Comparison of ENCODE assay signal across 1 cellular context in the genomic region with DNA sequence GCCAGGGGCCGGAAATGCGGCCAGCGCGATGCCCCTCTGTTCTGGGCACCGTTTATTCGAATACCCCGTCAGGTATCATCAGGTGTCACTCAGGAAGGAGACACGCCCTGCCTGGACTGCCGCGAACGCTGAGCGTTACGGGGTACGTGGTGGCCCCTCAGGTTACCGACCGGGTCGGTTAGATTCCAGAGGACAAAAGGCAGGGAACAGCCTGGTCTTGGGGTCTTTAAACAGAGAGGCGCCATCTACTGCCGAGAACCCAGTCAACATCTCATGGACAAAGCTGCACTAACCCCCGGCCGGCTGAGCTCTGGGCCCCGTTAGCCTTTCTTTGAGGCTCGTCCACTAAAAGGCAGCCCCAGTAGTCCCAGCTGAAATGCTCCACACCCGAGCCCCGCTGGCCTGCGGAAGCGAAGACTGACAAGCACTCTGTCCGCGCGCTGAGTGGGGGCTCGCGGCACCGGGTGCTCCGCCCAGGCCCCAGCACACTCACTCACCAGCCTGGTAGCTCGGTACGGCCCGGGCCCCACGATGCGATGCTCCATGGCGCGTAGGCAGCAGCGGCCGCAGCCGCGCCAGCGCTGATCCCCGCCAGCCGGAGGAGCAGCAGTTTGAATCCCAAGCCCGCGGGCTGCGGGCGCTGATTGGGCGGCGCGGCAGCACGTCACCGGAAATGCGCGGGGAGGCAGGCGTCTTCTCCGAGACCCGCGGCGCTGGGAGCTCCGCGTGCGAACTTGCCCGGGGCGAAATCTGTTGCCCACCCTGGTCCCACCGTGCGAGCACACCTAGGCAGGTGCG.
A peak's percentile ranks its signal among the peaks of the same experiment; 100 is the strongest.
TF ChIP-seq lines count a peak whose summit lies in the region.

A gene with protein sequence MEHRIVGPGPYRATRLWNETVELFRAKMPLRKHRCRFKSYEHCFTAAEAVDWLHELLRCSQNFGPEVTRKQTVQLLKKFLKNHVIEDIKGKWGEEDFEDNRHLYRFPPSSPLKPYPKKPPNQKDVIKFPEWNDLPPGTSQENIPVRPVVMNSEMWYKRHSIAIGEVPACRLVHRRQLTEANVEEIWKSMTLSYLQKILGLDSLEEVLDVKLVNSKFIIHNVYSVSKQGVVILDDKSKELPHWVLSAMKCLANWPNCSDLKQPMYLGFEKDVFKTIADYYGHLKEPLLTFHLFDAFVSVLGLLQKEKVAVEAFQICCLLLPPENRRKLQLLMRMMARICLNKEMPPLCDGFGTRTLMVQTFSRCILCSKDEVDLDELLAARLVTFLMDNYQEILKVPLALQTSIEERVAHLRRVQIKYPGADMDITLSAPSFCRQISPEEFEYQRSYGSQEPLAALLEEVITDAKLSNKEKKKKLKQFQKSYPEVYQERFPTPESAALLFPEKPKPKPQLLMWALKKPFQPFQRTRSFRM (minus strand): TSS at position 618 of the 798 bp plus-strand sequence. CDS start 73 bp downstream, at position 545.

TF ChIP-seq in K562, 482 proteins besides CTCF, POLR2A, EP300 and RAD21 (continued from another document and continues in another):
- TF ChIP-seq, protein P1, sequence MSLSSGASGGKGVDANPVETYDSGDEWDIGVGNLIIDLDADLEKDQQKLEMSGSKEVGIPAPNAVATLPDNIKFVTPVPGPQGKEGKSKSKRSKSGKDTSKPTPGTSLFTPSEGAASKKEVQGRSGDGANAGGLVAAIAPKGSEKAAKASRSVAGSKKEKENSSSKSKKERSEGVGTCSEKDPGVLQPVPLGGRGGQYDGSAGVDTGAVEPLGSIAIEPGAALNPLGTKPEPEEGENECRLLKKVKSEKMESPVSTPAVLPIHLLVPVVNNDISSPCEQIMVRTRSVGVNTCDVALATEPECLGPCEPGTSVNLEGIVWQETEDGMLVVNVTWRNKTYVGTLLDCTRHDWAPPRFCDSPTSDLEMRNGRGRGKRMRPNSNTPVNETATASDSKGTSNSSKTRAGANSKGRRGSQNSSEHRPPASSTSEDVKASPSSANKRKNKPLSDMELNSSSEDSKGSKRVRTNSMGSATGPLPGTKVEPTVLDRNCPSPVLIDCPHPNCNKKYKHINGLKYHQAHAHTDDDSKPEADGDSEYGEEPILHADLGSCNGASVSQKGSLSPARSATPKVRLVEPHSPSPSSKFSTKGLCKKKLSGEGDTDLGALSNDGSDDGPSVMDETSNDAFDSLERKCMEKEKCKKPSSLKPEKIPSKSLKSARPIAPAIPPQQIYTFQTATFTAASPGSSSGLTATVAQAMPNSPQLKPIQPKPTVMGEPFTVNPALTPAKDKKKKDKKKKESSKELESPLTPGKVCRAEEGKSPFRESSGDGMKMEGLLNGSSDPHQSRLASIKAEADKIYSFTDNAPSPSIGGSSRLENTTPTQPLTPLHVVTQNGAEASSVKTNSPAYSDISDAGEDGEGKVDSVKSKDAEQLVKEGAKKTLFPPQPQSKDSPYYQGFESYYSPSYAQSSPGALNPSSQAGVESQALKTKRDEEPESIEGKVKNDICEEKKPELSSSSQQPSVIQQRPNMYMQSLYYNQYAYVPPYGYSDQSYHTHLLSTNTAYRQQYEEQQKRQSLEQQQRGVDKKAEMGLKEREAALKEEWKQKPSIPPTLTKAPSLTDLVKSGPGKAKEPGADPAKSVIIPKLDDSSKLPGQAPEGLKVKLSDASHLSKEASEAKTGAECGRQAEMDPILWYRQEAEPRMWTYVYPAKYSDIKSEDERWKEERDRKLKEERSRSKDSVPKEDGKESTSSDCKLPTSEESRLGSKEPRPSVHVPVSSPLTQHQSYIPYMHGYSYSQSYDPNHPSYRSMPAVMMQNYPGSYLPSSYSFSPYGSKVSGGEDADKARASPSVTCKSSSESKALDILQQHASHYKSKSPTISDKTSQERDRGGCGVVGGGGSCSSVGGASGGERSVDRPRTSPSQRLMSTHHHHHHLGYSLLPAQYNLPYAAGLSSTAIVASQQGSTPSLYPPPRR (CRISPR knock-in tag; IDR thresholded peaks at IDR 0.05; ENCODE audit: borderline replicate concordance) = peak; percentile 64; the same call in 1 of the 2 replicates
- TF ChIP-seq FOXA1 (IDR thresholded peaks at IDR 0.05; ENCODE audit: borderline replicate concordance) (no peak), PYGO2 (tag; IDR thresholded peaks at IDR 0.05) (no peak), ZNF830 (CRISPR knock-in tag; IDR thresholded peaks at IDR 0.05) (no peak), PHTF2 (CRISPR knock-in tag; IDR thresholded peaks at IDR 0.05) (no peak), TBL1XR1 (IDR thresholded peaks at IDR 0.05; ENCODE audit: low read length in 2 of 2) (peak in 1 of 2 experiments; percentile 63; a peak in 1 of 4 replicates), PHF20 (IDR thresholded peaks at IDR 0.05; ENCODE audit: partially characterized antibody) (no peak), CREB1 (IDR thresholded peaks at IDR 0.05) (peak; percentile 90), CREB1 (CRISPR knock-in tag; IDR thresholded peaks at IDR 0.05) (peak; percentile 95), CSDE1 (IDR thresholded peaks at IDR 0.05) (no peak), ELF4 (CRISPR knock-in tag; IDR thresholded peaks at IDR 0.05) (no peak), NCOR1 (IDR thresholded peaks at IDR 0.05) (0 out of 2 replicates have a peak, but pooled peaks have one; percentile 27), EGR1 (conservative IDR thresholded peaks at IDR 0.05) (peak; percentile 53), MXI1 (IDR thresholded peaks at IDR 0.05; ENCODE audit: low read depth, low read length) (peak; percentile 20; the same call in 1 of the 2 replicates), ZKSCAN8 (CRISPR knock-in tag; IDR thresholded peaks at IDR 0.05) (no peak), BRD9 (IDR thresholded peaks at IDR 0.05; ENCODE audit: low read depth, partially characterized antibody) (peak; percentile 49), HLTF (IDR thresholded peaks at IDR 0.05) (no peak), CTBP1 (IDR thresholded peaks at IDR 0.05; ENCODE audit: borderline replicate concordance) (peak; percentile 85; the same call in 1 of the 2 replicates), TFAM (CRISPR knock-in tag; conservative IDR thresholded peaks at IDR 0.05) (no peak), HSF4 (CRISPR knock-in tag; IDR thresholded peaks at IDR 0.05; ENCODE audit: borderline replicate concordance) (no peak), NUFIP1 (IDR thresholded peaks at IDR 0.05; ENCODE audit: partially characterized antibody) (no peak), ZNF263 (CRISPR knock-in tag; IDR thresholded peaks at IDR 0.05; ENCODE audit: borderline replicate concordance) (peak; percentile 63; the same call in 1 of the 2 replicates), SAFB (IDR thresholded peaks at IDR 0.05; ENCODE audit: borderline replicate concordance, low read depth, low read length) (no peak), EP400 (IDR thresholded peaks at IDR 0.05) (peak; percentile 97), ERF (CRISPR knock-in tag; IDR thresholded peaks at IDR 0.05) (peak; percentile 56; the same call in 1 of the 2 replicates), GABPB1 (CRISPR knock-in tag; IDR thresholded peaks at IDR 0.05) (peak; percentile 96), KAT7 (CRISPR knock-in tag; IDR thresholded peaks at IDR 0.05; ENCODE audit: borderline replicate concordance) (peak; percentile 86; the same call in 1 of the 2 replicates), CHCHD3 (CRISPR knock-in tag; IDR thresholded peaks at IDR 0.05) (no peak), NFYB (IDR thresholded peaks at IDR 0.05; ENCODE audit: extremely low read depth, insufficient read length) (peak; percentile 89), ZNF165 (CRISPR knock-in tag; IDR thresholded peaks at IDR 0.05; ENCODE audit: borderline replicate concordance) (no peak), U2AF2 (optimal IDR thresholded peaks at IDR 0.05; ENCODE audit: low read depth, low read length) (no peak), DACH1 (IDR thresholded peaks at IDR 0.05; ENCODE audit: partially characterized antibody) (no peak), SIN3A (IDR thresholded peaks at IDR 0.05; ENCODE audit: borderline replicate concordance in 2 of 2, control insufficient read depth in 1 of 2, low read depth in 2 of 2, low read length in 2 of 2) (peak; percentile 56 to 83; a peak in 2 of 4 replicates), ZNF121 (CRISPR knock-in tag; conservative IDR thresholded peaks at IDR 0.05) (0 out of 2 replicates have a peak, but pooled peaks have one; percentile 3), PPARD (CRISPR knock-in tag; IDR thresholded peaks at IDR 0.05) (no peak), ZNF143 (CRISPR knock-in tag; IDR thresholded peaks at IDR 0.05) (no peak; the same call in 1 of the 2 replicates), OTX1 (CRISPR knock-in tag; IDR thresholded peaks at IDR 0.05) (no peak), POLR2B (IDR thresholded peaks at IDR 0.05; ENCODE audit: low read depth, partially characterized antibody) (peak; percentile 87), ILF3 (IDR thresholded peaks at IDR 0.05; ENCODE audit: borderline replicate concordance) (no peak), NFATC3 (IDR thresholded peaks at IDR 0.05) (no peak), THRAP3 (IDR thresholded peaks at IDR 0.05; ENCODE audit: borderline replicate concordance) (no peak), FOXK1 (CRISPR knock-in tag; IDR thresholded peaks at IDR 0.05; ENCODE audit: borderline replicate concordance) (no peak), ZFPM2 (CRISPR knock-in tag; IDR thresholded peaks at IDR 0.05) (no peak)
- TF ChIP-seq, protein P2, sequence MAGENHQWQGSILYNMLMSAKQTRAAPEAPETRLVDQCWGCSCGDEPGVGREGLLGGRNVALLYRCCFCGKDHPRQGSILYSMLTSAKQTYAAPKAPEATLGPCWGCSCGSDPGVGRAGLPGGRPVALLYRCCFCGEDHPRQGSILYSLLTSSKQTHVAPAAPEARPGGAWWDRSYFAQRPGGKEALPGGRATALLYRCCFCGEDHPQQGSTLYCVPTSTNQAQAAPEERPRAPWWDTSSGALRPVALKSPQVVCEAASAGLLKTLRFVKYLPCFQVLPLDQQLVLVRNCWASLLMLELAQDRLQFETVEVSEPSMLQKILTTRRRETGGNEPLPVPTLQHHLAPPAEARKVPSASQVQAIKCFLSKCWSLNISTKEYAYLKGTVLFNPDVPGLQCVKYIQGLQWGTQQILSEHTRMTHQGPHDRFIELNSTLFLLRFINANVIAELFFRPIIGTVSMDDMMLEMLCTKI (IDR thresholded peaks at IDR 0.05; ENCODE audit: partially characterized antibody) = no peak
- TF ChIP-seq, protein P3, sequence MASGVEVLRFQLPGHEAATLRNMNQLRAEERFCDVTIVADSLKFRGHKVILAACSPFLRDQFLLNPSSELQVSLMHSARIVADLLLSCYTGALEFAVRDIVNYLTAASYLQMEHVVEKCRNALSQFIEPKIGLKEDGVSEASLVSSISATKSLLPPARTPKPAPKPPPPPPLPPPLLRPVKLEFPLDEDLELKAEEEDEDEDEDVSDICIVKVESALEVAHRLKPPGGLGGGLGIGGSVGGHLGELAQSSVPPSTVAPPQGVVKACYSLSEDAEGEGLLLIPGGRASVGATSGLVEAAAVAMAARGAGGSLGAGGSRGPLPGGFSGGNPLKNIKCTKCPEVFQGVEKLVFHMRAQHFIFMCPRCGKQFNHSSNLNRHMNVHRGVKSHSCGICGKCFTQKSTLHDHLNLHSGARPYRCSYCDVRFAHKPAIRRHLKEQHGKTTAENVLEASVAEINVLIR (CRISPR knock-in tag; IDR thresholded peaks at IDR 0.05) = peak; percentile 89
- TF ChIP-seq, protein P4, sequence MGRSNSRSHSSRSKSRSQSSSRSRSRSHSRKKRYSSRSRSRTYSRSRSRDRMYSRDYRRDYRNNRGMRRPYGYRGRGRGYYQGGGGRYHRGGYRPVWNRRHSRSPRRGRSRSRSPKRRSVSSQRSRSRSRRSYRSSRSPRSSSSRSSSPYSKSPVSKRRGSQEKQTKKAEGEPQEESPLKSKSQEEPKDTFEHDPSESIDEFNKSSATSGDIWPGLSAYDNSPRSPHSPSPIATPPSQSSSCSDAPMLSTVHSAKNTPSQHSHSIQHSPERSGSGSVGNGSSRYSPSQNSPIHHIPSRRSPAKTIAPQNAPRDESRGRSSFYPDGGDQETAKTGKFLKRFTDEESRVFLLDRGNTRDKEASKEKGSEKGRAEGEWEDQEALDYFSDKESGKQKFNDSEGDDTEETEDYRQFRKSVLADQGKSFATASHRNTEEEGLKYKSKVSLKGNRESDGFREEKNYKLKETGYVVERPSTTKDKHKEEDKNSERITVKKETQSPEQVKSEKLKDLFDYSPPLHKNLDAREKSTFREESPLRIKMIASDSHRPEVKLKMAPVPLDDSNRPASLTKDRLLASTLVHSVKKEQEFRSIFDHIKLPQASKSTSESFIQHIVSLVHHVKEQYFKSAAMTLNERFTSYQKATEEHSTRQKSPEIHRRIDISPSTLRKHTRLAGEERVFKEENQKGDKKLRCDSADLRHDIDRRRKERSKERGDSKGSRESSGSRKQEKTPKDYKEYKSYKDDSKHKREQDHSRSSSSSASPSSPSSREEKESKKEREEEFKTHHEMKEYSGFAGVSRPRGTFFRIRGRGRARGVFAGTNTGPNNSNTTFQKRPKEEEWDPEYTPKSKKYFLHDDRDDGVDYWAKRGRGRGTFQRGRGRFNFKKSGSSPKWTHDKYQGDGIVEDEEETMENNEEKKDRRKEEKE (IDR thresholded peaks at IDR 0.05; ENCODE audit: borderline replicate concordance in 1 of 2, control insufficient read depth in 1 of 2, low read depth in 2 of 2, low read length in 1 of 2) = no peak; a peak in 1 of 4 replicates
- TF ChIP-seq, protein P5, sequence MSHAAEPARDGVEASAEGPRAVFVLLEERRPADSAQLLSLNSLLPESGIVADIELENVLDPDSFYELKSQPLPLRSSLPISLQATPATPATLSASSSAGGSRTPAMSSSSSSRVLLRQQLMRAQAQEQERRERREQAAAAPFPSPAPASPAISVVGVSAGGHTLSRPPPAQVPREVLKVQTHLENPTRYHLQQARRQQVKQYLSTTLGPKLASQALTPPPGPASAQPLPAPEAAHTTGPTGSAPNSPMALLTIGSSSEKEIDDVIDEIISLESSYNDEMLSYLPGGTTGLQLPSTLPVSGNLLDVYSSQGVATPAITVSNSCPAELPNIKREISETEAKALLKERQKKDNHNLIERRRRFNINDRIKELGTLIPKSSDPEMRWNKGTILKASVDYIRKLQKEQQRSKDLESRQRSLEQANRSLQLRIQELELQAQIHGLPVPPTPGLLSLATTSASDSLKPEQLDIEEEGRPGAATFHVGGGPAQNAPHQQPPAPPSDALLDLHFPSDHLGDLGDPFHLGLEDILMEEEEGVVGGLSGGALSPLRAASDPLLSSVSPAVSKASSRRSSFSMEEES (CRISPR knock-in tag; IDR thresholded peaks at IDR 0.05) = no peak
- TF ChIP-seq, protein P6, sequence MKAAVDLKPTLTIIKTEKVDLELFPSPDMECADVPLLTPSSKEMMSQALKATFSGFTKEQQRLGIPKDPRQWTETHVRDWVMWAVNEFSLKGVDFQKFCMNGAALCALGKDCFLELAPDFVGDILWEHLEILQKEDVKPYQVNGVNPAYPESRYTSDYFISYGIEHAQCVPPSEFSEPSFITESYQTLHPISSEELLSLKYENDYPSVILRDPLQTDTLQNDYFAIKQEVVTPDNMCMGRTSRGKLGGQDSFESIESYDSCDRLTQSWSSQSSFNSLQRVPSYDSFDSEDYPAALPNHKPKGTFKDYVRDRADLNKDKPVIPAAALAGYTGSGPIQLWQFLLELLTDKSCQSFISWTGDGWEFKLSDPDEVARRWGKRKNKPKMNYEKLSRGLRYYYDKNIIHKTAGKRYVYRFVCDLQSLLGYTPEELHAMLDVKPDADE (conservative IDR thresholded peaks at IDR 0.05; ENCODE audit: control insufficient read depth, low read depth, low read length) = no peak; the same call in 1 of the 2 replicates
- TF ChIP-seq, protein P7, sequence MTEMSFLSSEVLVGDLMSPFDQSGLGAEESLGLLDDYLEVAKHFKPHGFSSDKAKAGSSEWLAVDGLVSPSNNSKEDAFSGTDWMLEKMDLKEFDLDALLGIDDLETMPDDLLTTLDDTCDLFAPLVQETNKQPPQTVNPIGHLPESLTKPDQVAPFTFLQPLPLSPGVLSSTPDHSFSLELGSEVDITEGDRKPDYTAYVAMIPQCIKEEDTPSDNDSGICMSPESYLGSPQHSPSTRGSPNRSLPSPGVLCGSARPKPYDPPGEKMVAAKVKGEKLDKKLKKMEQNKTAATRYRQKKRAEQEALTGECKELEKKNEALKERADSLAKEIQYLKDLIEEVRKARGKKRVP (CRISPR knock-in tag; IDR thresholded peaks at IDR 0.05) = no peak
